8 cellular contexts compared by ENCODE assay signal in genomic region chr17:48997103-48997826, GRCh38. TPM values are rescaled to one million over a fixed set of nuclear protein-coding genes. Genes with fewer than 3 reads are reported as not detected.
DNase-seq lines count a peak whose midpoint lies in the region; ATAC-seq and TF ChIP-seq lines count a peak whose summit lies in the region.

IGF2BP1 (plus strand) TSS chr17:48997385; CDS start chr17:48997746, 361 bp downstream.

- H3K4me1 ChIP-seq in ascending aorta = peaks cover 5 to 18% of the 10 kb centered on the region in 2 donors
- peaks cover 0 to 35% (median 23%) of the 10 kb centered on the region in 4 donors for H3K4me1 ChIP-seq in tibial nerve

- 3% methylated on average over 38 to 60 of the region's 62 CpGs for WGBS in lower leg skin, 2 donors
- WGBS in tibial nerve, 2 donors = 2% methylated on average over 53 to 61 of the region's 62 CpGs

- H3K27me3 ChIP-seq in ascending aorta (peaks cover 46% of the 10 kb centered on the region), tibial nerve (peaks cover 0 to 100% of the 10 kb centered on the region in 2 donors)

- H3K9me3 ChIP-seq in ascending aorta (no peaks in the 10 kb centered on the region), tibial nerve (no peaks in the 10 kb centered on the region)

- TF ChIP-seq POLR2A in lower leg skin (IDR thresholded peaks at IDR 0.05) (no peak), tibial nerve (IDR thresholded peaks at IDR 0.05) (no peak)

- no peak for ATAC-seq in GM19328 (IDR thresholded peaks at IDR 0.05; ENCODE audit: unreplicated experiment)

- DNase-seq in GM03348 (ENCODE audit: low spot score) (peak; percentile 63), NCI-H510A treated with DMSO at 0.1 percent for 48 hours (lab: John Stamatoyannopoulos, UW) (peak; percentile 42), ascending aorta (ENCODE audit: low spot score in 2 of 2) (no peak), lower leg skin (ENCODE audit: low spot score in 2 of 2) (peak in 1 of 2 donors; percentile 82), tibial nerve (ENCODE audit: low spot score in 2 of 2) (no peak), RKO (ENCODE audit: low spot score) (no peak), cerebellar nuclear complex (lab: John Stamatoyannopoulos, UW) (no peak)

- H3K27ac ChIP-seq in ascending aorta = no peak within 1 kb of the TSS
- no peak within 1 kb of the TSS for H3K27ac ChIP-seq in tibial nerve

- intact Hi-C loops in ascending aorta (cut with DNase I) = loop anchor here (5.0 to 10.0 kb wide), 2 partner anchors 270 to 682 kb away; partner anchors contain the start of gene HOXB13
- intact Hi-C loops in lower leg skin (cut with DNase I; ENCODE audit: low total_unique reads) = no loop called here

- H3K36me3 ChIP-seq in ascending aorta = no peaks in the 10 kb centered on the region
- H3K36me3 ChIP-seq in tibial nerve = no peaks in the 10 kb centered on the region

- peak within 1 kb of the TSS; percentile 40 to 52 for H3K4me3 ChIP-seq in ascending aorta
- peak within 1 kb of the TSS; percentile 11 for H3K4me3 ChIP-seq in lower leg skin (ENCODE audit: low read depth, poor library complexity, severe bottlenecking)
- peak within 1 kb of the TSS in 2 of 4 donors; percentile 24 to 36 for H3K4me3 ChIP-seq in tibial nerve

- no peak for TF ChIP-seq EP300 in tibial nerve (IDR thresholded peaks at IDR 0.05)

- TF ChIP-seq CTCF in ascending aorta (IDR thresholded peaks at IDR 0.05) (no peak), lower leg skin (IDR thresholded peaks at IDR 0.05) (no peak), tibial nerve (IDR thresholded peaks at IDR 0.05) (no peak)

RNA-seq across cellular contexts. Expression of gene IGF2BP1, which starts in this region (rescaled TPM):
- total RNA-seq in ascending aorta (not detected), lower leg skin (not detected), tibial nerve (not detected)

Comparison
In these comparisons a context has a peak if more than half of its experiments do, and no peak if none do; other contexts are left out.
1. DNase-seq: peak in GM03348 (single experiment) and NCI-H510A treated with DMSO at 0.1 percent for 48 hours (single experiment); none in ascending aorta (0 of 2), tibial nerve (0 of 2), RKO (single experiment) and cerebellar nuclear complex (0 of 2).